ENCODE assay signal across 15 cellular contexts in genomic region chr5:176591667-176592066, GRCh38. TPM values are rescaled to one million over a fixed set of nuclear protein-coding genes. Genes with fewer than 3 reads are reported as not detected.
"Had no signal": no experiment of that assay in that cellular context is flagged by ENCODE, and none has a peak within 500 bp of the region (broad histone marks: within the 10 kb centered on the region; RNA-seq: fewer than 3 reads in every experiment).

No MANE protein-coding gene starts in this region.

RNA-seq across cellular contexts. Expression of gene SNCB, which starts 38.7 kb away (rescaled TPM):
- total RNA-seq: activated CD8-positive, alpha-beta T cell treated with anti-CD3 and anti-CD28 coated beads, Interleukin-2, amount 10 ng/mL, durations not matched to agents 7 days and 5 days; activated T-helper 1 cell treated with anti-CD3 and anti-CD28 coated beads, Interleukin-12 subunit alpha, Interleukin-12 subunit beta, Interleukin-2, Interleukin-4 antibody, amounts not matched to agents 30 ng/mL and 10 ng/mL and 1 ng/mL, durations not matched to agents 14 hours and 24 hours and 36 hours; body of pancreas; kidney epithelial cell; left lobe of liver; lower lobe of right lung; skeletal muscle tissue; T-cell; thyroid gland; ureter had no signal
- polyA plus RNA-seq: esophagus had no signal

RNA-seq across cellular contexts. Expression of gene EIF4E1B, which starts 38.8 kb away (rescaled TPM):
- total RNA-seq: activated CD8-positive, alpha-beta T cell treated with anti-CD3 and anti-CD28 coated beads, Interleukin-2, amount 10 ng/mL, durations not matched to agents 7 days and 5 days; activated T-helper 1 cell treated with anti-CD3 and anti-CD28 coated beads, Interleukin-12 subunit alpha, Interleukin-12 subunit beta, Interleukin-2, Interleukin-4 antibody, amounts not matched to agents 30 ng/mL and 10 ng/mL and 1 ng/mL, durations not matched to agents 14 hours and 24 hours and 36 hours; cardiac septum; chondrocyte; foreskin keratinocyte; kidney epithelial cell; left lobe of liver; lower lobe of right lung; mucosa of descending colon; skeletal muscle tissue; T-cell; thyroid gland; ureter had no signal
- polyA plus RNA-seq: esophagus, foreskin keratinocyte had no signal

RNA-seq across cellular contexts. Expression of gene CDHR2, which starts 42.5 kb away (rescaled TPM):
- total RNA-seq: skeletal muscle tissue, ureter had no signal
- polyA plus RNA-seq: foreskin keratinocyte had no signal
